Comparison of ENCODE assay signal across 19 cellular contexts in the genomic region with DNA sequence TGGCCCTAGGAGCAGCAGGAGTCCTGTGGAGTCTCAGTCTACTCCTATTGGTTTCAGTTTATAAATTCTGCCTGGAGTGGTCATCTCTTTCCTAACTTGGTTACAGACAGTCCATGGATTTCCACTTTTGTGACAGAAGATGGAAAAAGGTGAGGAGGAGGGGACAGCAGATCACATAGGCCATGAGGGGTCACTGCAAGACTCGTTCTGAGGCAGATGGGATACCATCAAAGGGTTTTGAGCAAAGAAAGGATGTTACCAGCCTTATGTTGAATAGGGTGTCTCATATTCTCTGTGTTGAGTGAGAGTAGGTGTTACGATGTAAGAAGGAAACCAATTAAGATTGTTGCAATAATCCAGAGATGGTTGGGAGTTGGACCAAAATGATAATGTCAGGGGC. TPM values are rescaled to one million over a fixed set of nuclear protein-coding genes. Genes with fewer than 3 reads are reported as not detected.
"Had no signal": no experiment of that assay in that cellular context is flagged by ENCODE, and none has a peak within 500 bp of the region (broad histone marks: within the 10 kb centered on the region; RNA-seq: fewer than 3 reads in every experiment).

No MANE protein-coding gene starts in this region.

- H3K9me3 ChIP-seq: pancreas had no signal

- H3K27me3 ChIP-seq: pancreas had no signal

- H3K27ac ChIP-seq: pancreas, skin epidermis had no signal

- H3K4me3 Mint-ChIP-seq: activated naive CD8-positive, alpha-beta T cell treated with anti-CD3 and anti-CD28 coated beads for 36 hours; activated T-helper 1 cell treated with anti-CD3 and anti-CD28 coated beads, Interleukin-12 subunit alpha, Interleukin-12 subunit beta, Interleukin-2, Interleukin-4 antibody, amounts not matched to agents 30 ng/mL and 10 ng/mL and 1 ng/mL, durations not matched to agents 14 hours and 24 hours and 36 hours; brain; central memory CD8-positive, alpha-beta T cell; immature natural killer cell; type B pancreatic cell had no signal

- H3K36me3 Mint-ChIP-seq: activated naive CD8-positive, alpha-beta T cell treated with anti-CD3 and anti-CD28 coated beads for 36 hours; immature natural killer cell had no signal

- H3K9me3 Mint-ChIP-seq: activated naive CD8-positive, alpha-beta T cell treated with anti-CD3 and anti-CD28 coated beads for 36 hours; activated T-helper 1 cell treated with anti-CD3 and anti-CD28 coated beads, Interleukin-12 subunit alpha, Interleukin-12 subunit beta, Interleukin-2, Interleukin-4 antibody, amounts not matched to agents 30 ng/mL and 10 ng/mL and 1 ng/mL, durations not matched to agents 14 hours and 24 hours and 36 hours; immature natural killer cell had no signal

- H3K4me1 Mint-ChIP-seq: activated naive CD8-positive, alpha-beta T cell treated with anti-CD3 and anti-CD28 coated beads for 36 hours; central memory CD8-positive, alpha-beta T cell; immature natural killer cell had no signal

- DNase-seq: activated CD4-positive, alpha-beta T cell treated with anti-CD3 and anti-CD28 coated beads, Interleukin-2, amount 50 U/mL, for 1 hour; activated CD8-positive, alpha-beta memory T cell treated with anti-CD3 and anti-CD28 coated beads for 24 hours; activated naive CD8-positive, alpha-beta T cell treated with anti-CD3 and anti-CD28 coated beads for 36 hours; amygdala; cortex of kidney; effector CD4-positive, alpha-beta T cell; foreskin fibroblast; immature natural killer cell; pancreas; stimulated activated CD4-positive, alpha-beta T cell treated with anti-CD3 and anti-CD28 coated beads, Interleukin-15, amount 100 ng/mL, for 24 hours; stimulated activated CD4-positive, alpha-beta T cell treated with anti-CD3 and anti-CD28 coated beads, Interleukin-4, amount 100 ng/mL, for 24 hours; stimulated activated naive CD4-positive, alpha-beta T cell treated with Interleukin-2 at 50 U/mL for 16 hours had no signal

- H3K4me1 ChIP-seq: pancreas had no signal

- H3K27ac Mint-ChIP-seq: activated naive CD8-positive, alpha-beta T cell treated with anti-CD3 and anti-CD28 coated beads for 36 hours; activated T-helper 1 cell treated with anti-CD3 and anti-CD28 coated beads, Interleukin-12 subunit alpha, Interleukin-12 subunit beta, Interleukin-2, Interleukin-4 antibody, amounts not matched to agents 30 ng/mL and 10 ng/mL and 1 ng/mL, durations not matched to agents 14 hours and 24 hours and 36 hours; brain; immature natural killer cell; type B pancreatic cell had no signal

- ATAC-seq: activated CD4-positive, CD25-positive, alpha-beta regulatory T cell treated with anti-CD3 and anti-CD28 coated beads, Interleukin-2, amount 50 U/mL, for 24 hours; pancreas had no signal

- H3K36me3 ChIP-seq: pancreas had no signal

- H3K27me3 Mint-ChIP-seq: activated naive CD8-positive, alpha-beta T cell treated with anti-CD3 and anti-CD28 coated beads for 36 hours; brain; central memory CD8-positive, alpha-beta T cell had no signal

- H3K4me3 ChIP-seq: lung, pancreas, skin epidermis had no signal

RNA-seq across cellular contexts. Expression of a gene that starts 15.3 kb away (rescaled TPM):
- total RNA-seq: activated naive CD8-positive, alpha-beta T cell treated with anti-CD3 and anti-CD28 coated beads for 36 hours; activated T-helper 1 cell treated with anti-CD3 and anti-CD28 coated beads, Interleukin-12 subunit alpha, Interleukin-12 subunit beta, Interleukin-2, Interleukin-4 antibody, amounts not matched to agents 30 ng/mL and 10 ng/mL and 1 ng/mL, durations not matched to agents 14 hours and 24 hours and 36 hours had no signal
